In the genomic region with DNA sequence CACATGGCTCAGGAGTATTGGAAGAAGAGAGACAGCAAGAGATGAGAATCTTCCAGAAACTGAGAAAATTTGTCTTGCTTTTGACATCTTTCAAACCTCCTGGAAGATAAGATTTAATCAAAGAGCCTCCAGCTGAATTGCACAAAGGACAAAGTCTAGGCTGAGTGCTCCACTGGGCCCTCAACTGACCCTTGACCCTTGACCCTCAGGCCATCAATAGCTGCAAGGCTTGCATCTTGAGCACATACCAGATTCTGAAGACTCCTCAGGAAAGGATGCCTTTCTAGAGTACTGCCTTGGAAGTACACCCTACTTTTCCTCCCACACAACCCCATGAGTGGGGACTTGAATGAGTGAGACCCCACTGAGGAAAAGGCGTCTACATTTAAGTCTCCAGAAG, we compare ENCODE assay signal across 11 cellular contexts.
"Had no signal": no experiment of that assay in that cellular context is flagged by ENCODE, and none has a peak within 500 bp of the region (broad histone marks: within the 10 kb centered on the region; RNA-seq: fewer than 3 reads in every experiment).

No MANE protein-coding gene starts in this region.

- H3K27me3 Mint-ChIP-seq: IgD-negative memory B cell had no signal

- H3K27ac ChIP-seq: GM23248, HL-60, KMS-11 had no signal

- H3K4me3 Mint-ChIP-seq: HFFc6, IgD-negative memory B cell had no signal

- H3K4me1 ChIP-seq: HAP-1 had no signal

- H3K4me2 ChIP-seq: KMS-11 had no signal

- H3K4me3 ChIP-seq: GM23248, HAP-1 had no signal

- H2AFZ ChIP-seq: GM23248 had no signal

- H3K9ac ChIP-seq: GM23248, KMS-11 had no signal

- H3K27ac Mint-ChIP-seq: HFFc6, IgD-negative memory B cell had no signal

- H3K4me1 Mint-ChIP-seq: IgD-negative memory B cell had no signal

- ATAC-seq: HCT116, HepG2 had no signal

- H3K36me3 ChIP-seq: HAP-1 had no signal

- H3K9me3 ChIP-seq: HAP-1 had no signal

- DNase-seq: GM23248, GOT3, H7, HFFc6, KBM-7 had no signal
